13 cellular contexts compared by ENCODE assay signal in genomic region chr4:2333356-2333841, GRCh38.
DNase-seq lines count a peak whose midpoint lies in the region; ATAC-seq, FAIRE-seq and TF ChIP-seq lines count a peak whose summit lies in the region.
"Had no signal": no experiment of that assay in that cellular context is flagged by ENCODE, and none has a peak within 500 bp of the region (broad histone marks: within the 10 kb centered on the region; RNA-seq: fewer than 3 reads in every experiment).

No MANE protein-coding gene starts in this region.

- H3K4me3 ChIP-seq in GM06990 (replicated peaks; ENCODE audit: low read depth, low read length), result no peak overlapping the region
- no peak overlapping the region for H3K4me3 ChIP-seq in HL-60 (replicated peaks; ENCODE audit: insufficient read depth, low read length)
- no peak overlapping the region for H3K4me3 ChIP-seq in mammary epithelial cell (replicated peaks in 1 of 3; ENCODE audit: insufficient read depth in 1 of 3, low read depth in 2 of 3, low read length in 3 of 3)
- H3K4me3 ChIP-seq in HAP-1, result no peak overlapping the region
- H3K4me3 ChIP-seq: gastroesophageal sphincter had no signal

- H3K27ac ChIP-seq in HL-60 (replicated peaks), result no peak overlapping the region
- H3K27ac ChIP-seq in mammary epithelial cell (ENCODE audit: insufficient read depth, low read depth, low read length), result no peak overlapping the region
- H3K27ac ChIP-seq: gastroesophageal sphincter had no signal

- H3K4me2 ChIP-seq in mammary epithelial cell (ENCODE audit: insufficient read depth, low read depth, low read length), result peak overlapping the region; percentile 16

- dilution Hi-C loops in mammary epithelial cell (cut with HindIII; ENCODE audit: low sequenced_read_pairs), result no loop called here

- DNase-seq in GM06990 (ENCODE audit: extremely low read depth, insufficient read length) (peak; percentile 61), HL-60 (ENCODE audit: low read depth in 1 of 2, low spot score in 1 of 2) (peak; percentile 62 to 85), mammary epithelial cell (no peak), HTR-8/SVneo (ENCODE audit: insufficient read length, low spot score) (no peak), HAP-1 (ENCODE audit: low spot score in 2 of 2) (no peak)
- peak; percentile 56 for DNase-seq in natural killer cell treated with Interleukin-12 subunit alpha and Interleukin-12 subunit beta and Interleukin-15 and Interleukin-18, amount 100 ng/mL, for 72 hours (ENCODE audit: low spot score)
- DNase-seq in activated T-helper 1 cell treated with anti-CD3 and anti-CD28 coated beads, Interleukin-12 subunit alpha, Interleukin-12 subunit beta, Interleukin-2, Interleukin-4 antibody, amounts not matched to agents 30 ng/mL and 10 ng/mL and 1 ng/mL, durations not matched to agents 14 hours and 24 hours and 36 hours (ENCODE audit: low spot score), result no peak
- no peak for DNase-seq in activated T-cell treated with anti-CD3 and anti-CD28 coated beads, Interleukin-2, amount 50 U/mL, for 48 hours
- DNase-seq: left cardiac atrium; NCI-H1436 treated with DMSO at 0.1 percent for 48 hours; NK-92 treated with Interleukin-12 subunit alpha and Interleukin-12 subunit beta, amount 100 ng/mL, for 24 hours had no signal

- in situ Hi-C loops in mammary epithelial cell (cut with MboI; ENCODE audit: low sequenced_read_pairs in 2 of 2), result no loop called here
- in situ Hi-C loops in HAP-1 (cut with MboI; ENCODE audit: low sequenced_read_pairs), result no loop called here

- H3K4me1 ChIP-seq in mammary epithelial cell (ENCODE audit: insufficient read depth, low read length) (peaks cover 16% of the 10 kb centered on the region), HAP-1 (no peaks in the 10 kb centered on the region)
- H3K4me1 ChIP-seq: gastroesophageal sphincter had no signal

- no peak for ATAC-seq in natural killer cell treated with Interleukin-12 subunit alpha and Interleukin-12 subunit beta and Interleukin-15 and Interleukin-18, amount 100 ng/mL, for 72 hours
- ATAC-seq: gastroesophageal sphincter, left cardiac atrium had no signal

- peaks cover 14% of the 10 kb centered on the region for H3K36me3 Mint-ChIP-seq in natural killer cell treated with Interleukin-12 subunit alpha and Interleukin-12 subunit beta and Interleukin-15 and Interleukin-18, amount 100 ng/mL, for 72 hours
- H3K36me3 Mint-ChIP-seq in activated T-helper 1 cell treated with anti-CD3 and anti-CD28 coated beads, Interleukin-12 subunit alpha, Interleukin-12 subunit beta, Interleukin-2, Interleukin-4 antibody, amounts not matched to agents 30 ng/mL and 10 ng/mL and 1 ng/mL, durations not matched to agents 14 hours and 24 hours and 36 hours (ENCODE audit: low read depth), result peaks cover 3% of the 10 kb centered on the region

- H3K36me3 ChIP-seq in GM06990 (ENCODE audit: control insufficient read depth, insufficient read depth, low read length) (no peaks in the 10 kb centered on the region), mammary epithelial cell (ENCODE audit: insufficient read depth, low read length) (no peaks in the 10 kb centered on the region), HAP-1 (replicated peaks) (no peaks in the 10 kb centered on the region)

- no TSS peak for BruUV-seq in mammary epithelial cell (replicated peaks; lab: Mats Ljungman, UMichigan)

- H4K20me1 ChIP-seq in mammary epithelial cell (ENCODE audit: insufficient read depth, low read length), result no peaks in the 10 kb centered on the region

- no peaks in the 10 kb centered on the region for H3K9me3 Mint-ChIP-seq in natural killer cell treated with Interleukin-12 subunit alpha and Interleukin-12 subunit beta and Interleukin-15 and Interleukin-18, amount 100 ng/mL, for 72 hours
- H3K9me3 Mint-ChIP-seq in activated T-helper 1 cell treated with anti-CD3 and anti-CD28 coated beads, Interleukin-12 subunit alpha, Interleukin-12 subunit beta, Interleukin-2, Interleukin-4 antibody, amounts not matched to agents 30 ng/mL and 10 ng/mL and 1 ng/mL, durations not matched to agents 14 hours and 24 hours and 36 hours, result peaks cover 6% of the 10 kb centered on the region

- intact Hi-C loops in mammary epithelial cell (cut with micrococcal nuclease), result loop anchor here (5.0 kb wide), 1 partner anchor 91 kb away; the partner anchor contains the start of genes HAUS3 and POLN
- intact Hi-C loops in activated T-helper 1 cell treated with anti-CD3 and anti-CD28 coated beads, Interleukin-12 subunit alpha, Interleukin-12 subunit beta, Interleukin-2, Interleukin-4 antibody, amounts not matched to agents 30 ng/mL and 10 ng/mL and 1 ng/mL, durations not matched to agents 14 hours and 24 hours and 36 hours (cut with micrococcal nuclease), result loop anchor here (10.0 kb wide), 1 partner anchor 49 kb away; no protein-coding TSS in a partner anchor

- H3K27me3 ChIP-seq in GM06990 (replicated peaks; ENCODE audit: control insufficient read depth, insufficient read depth, low read length), result no peaks in the 10 kb centered on the region; the same call in 1 of the 2 replicates
- H3K27me3 ChIP-seq in HL-60 (ENCODE audit: insufficient read depth, poor library complexity, severe bottlenecking), result peaks cover 3% of the 10 kb centered on the region
- no peaks in the 10 kb centered on the region for H3K27me3 ChIP-seq in mammary epithelial cell (ENCODE audit: insufficient read depth, low read length)
- H3K27me3 ChIP-seq in HAP-1 (ENCODE audit: low read depth), result no peaks in the 10 kb centered on the region
- H3K27me3 ChIP-seq: gastroesophageal sphincter had no signal

- no peak overlapping the region for H2AFZ ChIP-seq in mammary epithelial cell (ENCODE audit: low read depth, low read length)

- H3K4me3 Mint-ChIP-seq in natural killer cell treated with Interleukin-12 subunit alpha and Interleukin-12 subunit beta and Interleukin-15 and Interleukin-18, amount 100 ng/mL, for 72 hours, result no peak overlapping the region
- no peak overlapping the region for H3K4me3 Mint-ChIP-seq in activated T-helper 1 cell treated with anti-CD3 and anti-CD28 coated beads, Interleukin-12 subunit alpha, Interleukin-12 subunit beta, Interleukin-2, Interleukin-4 antibody, amounts not matched to agents 30 ng/mL and 10 ng/mL and 1 ng/mL, durations not matched to agents 14 hours and 24 hours and 36 hours
- H3K4me3 Mint-ChIP-seq: T-helper 1 cell treated with Interleukin-12 subunit alpha and Interleukin-12 subunit beta and Interleukin-4 antibody, amounts not matched to agents 30 μg/mL and 1 μg/mL, for 36 hours had no signal

- no peak overlapping the region for H3K9ac ChIP-seq in mammary epithelial cell (ENCODE audit: insufficient read depth, low read length)

- TF ChIP-seq CTCF in GM06990 (IDR thresholded peaks at IDR 0.05; ENCODE audit: insufficient read depth, low read length, poor library complexity, severe bottlenecking) (no peak), HL-60 (IDR thresholded peaks at IDR 0.05; ENCODE audit: insufficient read depth, low read length) (no peak), mammary epithelial cell (conservative IDR thresholded peaks at IDR 0.05 in 1 of 2, IDR thresholded peaks at IDR 0.05 in 1 of 2; ENCODE audit: extremely low read depth in 1 of 2, insufficient read depth in 1 of 2, low read depth in 1 of 2, low read length in 2 of 2) (no peak)

- no peak for FAIRE-seq in HTR-8/SVneo (lab: Jason Lieb, UNC)

- H3K27me3 Mint-ChIP-seq in natural killer cell treated with Interleukin-12 subunit alpha and Interleukin-12 subunit beta and Interleukin-15 and Interleukin-18, amount 100 ng/mL, for 72 hours, result no peaks in the 10 kb centered on the region
- H3K27me3 Mint-ChIP-seq in activated T-helper 1 cell treated with anti-CD3 and anti-CD28 coated beads, Interleukin-12 subunit alpha, Interleukin-12 subunit beta, Interleukin-2, Interleukin-4 antibody, amounts not matched to agents 30 ng/mL and 10 ng/mL and 1 ng/mL, durations not matched to agents 14 hours and 24 hours and 36 hours (ENCODE audit: insufficient read depth), result no peaks in the 10 kb centered on the region

- H3K27ac Mint-ChIP-seq in natural killer cell treated with Interleukin-12 subunit alpha and Interleukin-12 subunit beta and Interleukin-15 and Interleukin-18, amount 100 ng/mL, for 72 hours, result no peak overlapping the region
- H3K27ac Mint-ChIP-seq in activated T-helper 1 cell treated with anti-CD3 and anti-CD28 coated beads, Interleukin-12 subunit alpha, Interleukin-12 subunit beta, Interleukin-2, Interleukin-4 antibody, amounts not matched to agents 30 ng/mL and 10 ng/mL and 1 ng/mL, durations not matched to agents 14 hours and 24 hours and 36 hours, result no peak overlapping the region
- H3K27ac Mint-ChIP-seq: T-helper 1 cell treated with Interleukin-12 subunit alpha and Interleukin-12 subunit beta and Interleukin-4 antibody, amounts not matched to agents 30 μg/mL and 1 μg/mL, for 36 hours had no signal

- WGBS in mammary epithelial cell (ENCODE audit: low coverage, missing lambda C conversion rate), result 45% methylated on average over 13 of the region's 18 CpGs

- peaks cover 6 to 13% of the 10 kb centered on the region in 2 donors for H3K4me1 Mint-ChIP-seq in natural killer cell treated with Interleukin-12 subunit alpha and Interleukin-12 subunit beta and Interleukin-15 and Interleukin-18, amount 100 ng/mL, for 72 hours (ENCODE audit: low read depth in 2 of 2)
- no peaks in the 10 kb centered on the region for H3K4me1 Mint-ChIP-seq in activated T-helper 1 cell treated with anti-CD3 and anti-CD28 coated beads, Interleukin-12 subunit alpha, Interleukin-12 subunit beta, Interleukin-2, Interleukin-4 antibody, amounts not matched to agents 30 ng/mL and 10 ng/mL and 1 ng/mL, durations not matched to agents 14 hours and 24 hours and 36 hours (ENCODE audit: low read depth)

- no peaks in the 10 kb centered on the region for H3K79me2 ChIP-seq in mammary epithelial cell (ENCODE audit: insufficient read depth, low read length)

- CTCF ChIA-PET in mammary epithelial cell (lab: Charles Lee; ENCODE audit: low non-redundant PET), result no interaction called here

- H3K9me3 ChIP-seq in mammary epithelial cell (replicated peaks; ENCODE audit: insufficient read depth, low read length) (no peaks in the 10 kb centered on the region), HAP-1 (no peaks in the 10 kb centered on the region)

Comparison
In these comparisons a context has a peak if more than half of its experiments do, and no peak if none do; other contexts are left out.
1. DNase-seq: peak in GM06990 (single experiment), HL-60 (2 of 2) and natural killer cell treated with Interleukin-12 subunit alpha and Interleukin-12 subunit beta and Interleukin-15 and Interleukin-18, amount 100 ng/mL, for 72 hours (single experiment); none in mammary epithelial cell (single experiment), activated T-helper 1 cell treated with anti-CD3 and anti-CD28 coated beads, Interleukin-12 subunit alpha, Interleukin-12 subunit beta, Interleukin-2, Interleukin-4 antibody, amounts not matched to agents 30 ng/mL and 10 ng/mL and 1 ng/mL, durations not matched to agents 14 hours and 24 hours and 36 hours (single experiment), HTR-8/SVneo (single experiment), HAP-1 (0 of 2) and activated T-cell treated with anti-CD3 and anti-CD28 coated beads, Interleukin-2, amount 50 U/mL, for 48 hours (0 of 2).